Comparison of ENCODE assay signal across 1 cellular context in the genomic region with DNA sequence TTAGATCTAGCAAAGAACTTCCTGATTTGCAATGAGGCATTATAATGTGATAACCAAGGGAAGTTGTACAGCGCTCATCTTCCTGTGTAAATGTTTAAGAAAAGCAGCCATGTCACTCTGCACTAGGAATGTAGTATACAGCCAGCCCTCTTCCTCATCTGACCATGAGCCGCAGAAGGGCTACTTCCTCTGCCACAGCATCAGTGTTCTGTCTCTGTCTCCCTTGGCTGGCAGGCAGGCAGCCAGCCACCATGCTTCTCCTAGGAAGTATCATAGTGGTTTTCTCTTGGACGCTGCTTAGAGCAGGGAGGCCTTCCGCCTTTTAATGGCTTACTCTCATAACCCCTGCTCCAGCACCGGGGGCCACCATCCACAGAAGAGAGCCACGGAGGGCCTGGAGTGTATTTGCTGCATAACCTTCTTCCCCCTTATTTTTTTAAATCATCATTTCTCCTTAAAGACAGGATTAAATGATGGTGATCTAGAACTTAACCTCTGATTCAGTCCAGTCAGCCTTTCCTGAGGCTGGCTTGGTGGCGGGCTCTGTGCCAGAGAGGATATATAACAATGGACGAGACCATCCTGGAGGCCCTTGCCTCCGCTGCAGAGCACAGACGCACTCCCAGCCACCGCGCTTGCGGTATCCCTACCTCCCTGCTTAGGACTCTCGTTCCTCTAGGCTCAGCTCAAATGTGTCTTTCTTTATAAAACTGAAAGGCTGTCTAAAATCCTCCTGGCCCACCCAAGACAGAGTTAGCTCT.
TF ChIP-seq lines count a peak whose summit lies in the region.

No MANE protein-coding gene starts in this region.

TF ChIP-seq in endothelial cell of umbilical vein, 7 proteins besides CTCF, POLR2A, EP300 and RAD21:
- TF ChIP-seq, protein P1, sequence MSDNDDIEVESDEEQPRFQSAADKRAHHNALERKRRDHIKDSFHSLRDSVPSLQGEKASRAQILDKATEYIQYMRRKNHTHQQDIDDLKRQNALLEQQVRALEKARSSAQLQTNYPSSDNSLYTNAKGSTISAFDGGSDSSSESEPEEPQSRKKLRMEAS (IDR thresholded peaks at IDR 0.05; ENCODE audit: insufficient read depth, insufficient read length) = no peak
- TF ChIP-seq POLR2AphosphoS5 (IDR thresholded peaks at IDR 0.05; ENCODE audit: insufficient read depth, low read depth, low read length) = peak; percentile 57
- TF ChIP-seq EZH2 (IDR thresholded peaks at IDR 0.05; ENCODE audit: borderline replicate concordance, low read depth, low read length, severe bottlenecking) = no peak
- TF ChIP-seq MYC (IDR thresholded peaks at IDR 0.05; ENCODE audit: low read depth, low read length) = no peak
- TF ChIP-seq JUN (IDR thresholded peaks at IDR 0.05; ENCODE audit: borderline replicate concordance, insufficient read depth, insufficient read length, low read depth) = no peak
- TF ChIP-seq GATA2 (IDR thresholded peaks at IDR 0.05; ENCODE audit: insufficient read depth, insufficient read length, low read depth, low read length) = peak; percentile 63
- peak; percentile 53 for TF ChIP-seq FOS (IDR thresholded peaks at IDR 0.05; ENCODE audit: borderline replicate concordance, insufficient read depth, low read length)
